Comparison of ENCODE assay signal across 24 cellular contexts in genomic region chr22:30511109-30511508, GRCh38. TPM values are rescaled to one million over a fixed set of nuclear protein-coding genes. Genes with fewer than 3 reads are reported as not detected.
"Had no signal": no experiment of that assay in that cellular context is flagged by ENCODE, and none has a peak within 500 bp of the region (broad histone marks: within the 10 kb centered on the region; RNA-seq: fewer than 3 reads in every experiment).

No MANE protein-coding gene starts in this region.

- H3K27ac ChIP-seq: HL-60, KMS-11, RWPE1 had no signal

- H3K4me3 ChIP-seq: K562 had no signal

- DNase-seq: Kasumi-1, MM.1S, MV-4-11, NCI-H1048, NCI-H1105, NCI-H1417, NCI-H1436 treated with DMSO at 0.1 percent for 48 hours, NCI-H1694, NCI-H187 treated with DMSO at 0.1 percent for 48 hours, NCI-H2081 treated with DMSO at 0.1 percent for 48 hours, NCI-H2227 treated with DMSO at 0.1 percent for 48 hours, NCI-H526, NCI-H82, SHP77, SK-N-SH, SW 1271, T-cell had no signal

- H3K9me3 ChIP-seq: SK-N-SH had no signal

- ATAC-seq: K562, T-cell had no signal

RNA-seq across cellular contexts. Expression of gene SEC14L4, which starts 5.6 kb away (rescaled TPM):
- total RNA-seq: K562, M059J had no signal

RNA-seq across cellular contexts. Expression of gene SEC14L6, which starts 35.4 kb away (rescaled TPM):
- total RNA-seq: M059J, NCI-H460, SK-MEL-5 had no signal

RNA-seq across cellular contexts. Expression of gene SEC14L3, which starts 39.3 kb away (rescaled TPM):
- total RNA-seq: K562, M059J, NCI-H460, SK-MEL-5, T-cell had no signal
